Comparison of ENCODE assay signal across 14 cellular contexts in the genomic region with DNA sequence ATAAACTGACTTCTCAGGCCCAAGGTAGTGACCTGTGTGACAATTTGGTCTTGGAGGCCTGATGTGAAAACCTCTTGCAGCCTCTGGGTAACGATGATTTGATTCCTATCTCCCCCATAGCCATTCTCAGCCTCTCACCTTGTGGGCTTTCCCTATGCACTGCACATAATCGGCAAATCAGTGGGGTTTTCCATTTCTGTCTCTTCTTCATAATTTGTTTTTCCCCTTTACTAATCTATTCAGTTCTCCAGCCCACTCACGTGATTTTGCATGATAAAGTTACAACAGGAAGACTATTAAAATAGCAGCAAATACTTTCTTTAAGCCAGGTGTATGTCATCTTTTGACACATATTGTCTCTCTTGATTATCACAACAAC.
DNase-seq lines count a peak whose midpoint lies in the region; ATAC-seq, FAIRE-seq and TF ChIP-seq lines count a peak whose summit lies in the region.
"Had no signal": no experiment of that assay in that cellular context is flagged by ENCODE, and none has a peak within 500 bp of the region (broad histone marks: within the 10 kb centered on the region; RNA-seq: fewer than 3 reads in every experiment).

No MANE protein-coding gene starts in this region.

- H3K36me3 Mint-ChIP-seq in nephron progenitor cell (ENCODE audit: low read depth): no peaks in the 10 kb centered on the region

- H3K4me2 ChIP-seq in keratinocyte (ENCODE audit: control insufficient read depth, extremely low read depth, insufficient read depth, low read depth, low read length): peak overlapping the region; percentile 65

- H3K4me1 ChIP-seq in keratinocyte (ENCODE audit: control insufficient read depth, extremely low read depth, insufficient read depth, low read length): peaks cover 72% of the 10 kb centered on the region
- H3K4me1 ChIP-seq: transverse colon had no signal

- peak overlapping the region; percentile 7 for H3K9ac ChIP-seq in keratinocyte (ENCODE audit: control insufficient read depth, extremely low read depth, insufficient read depth, low read length)

- H3K9me1 ChIP-seq in keratinocyte (ENCODE audit: control insufficient read depth, extremely low read depth, insufficient read depth, low read length): no peaks in the 10 kb centered on the region

- H3K9me3 Mint-ChIP-seq in nephron progenitor cell: no peaks in the 10 kb centered on the region
- H3K9me3 Mint-ChIP-seq: nephron had no signal

- H3K4me1 Mint-ChIP-seq in nephron progenitor cell: peaks cover 16% of the 10 kb centered on the region
- H3K4me1 Mint-ChIP-seq: nephron had no signal

- no peaks in the 10 kb centered on the region for H3K79me2 ChIP-seq in keratinocyte (ENCODE audit: control insufficient read depth, insufficient read depth, low read length)

- H3K4me3 Mint-ChIP-seq in nephron progenitor cell: no peak overlapping the region
- H3K4me3 Mint-ChIP-seq: nephron had no signal

- peak; percentile 36 for FAIRE-seq in keratinocyte (lab: Jason Lieb, UNC)

- dilution Hi-C loops in keratinocyte (cut with MboI; ENCODE audit: extremely low pct_ligation_motif_present, low sequenced_read_pairs): no loop called here

- no peak overlapping the region for H3K4me3 ChIP-seq in keratinocyte (ENCODE audit: control insufficient read depth in 2 of 3, extremely low read depth in 1 of 3, insufficient read depth in 2 of 3, low read depth in 1 of 3, low read length in 3 of 3)
- H3K4me3 ChIP-seq: transverse colon had no signal

- DNase-seq in keratinocyte (ENCODE audit: low read depth, low spot score): no peak
- no peak for DNase-seq in glomerular visceral epithelial cell (ENCODE audit: extremely low spot score)
- no peak for DNase-seq in AG08395 (ENCODE audit: low spot score)
- DNase-seq in nephron progenitor cell: no peak
- DNase-seq: glutamatergic neuron, NCI-H1092, NCI-H524, transverse colon had no signal

- no peak for TF ChIP-seq CTCF in keratinocyte (optimal IDR thresholded peaks at IDR 0.05 in 1 of 3, IDR thresholded peaks at IDR 0.05 in 1 of 3, conservative IDR thresholded peaks at IDR 0.05 in 1 of 3; ENCODE audit: extremely low read depth in 1 of 3, insufficient read depth in 2 of 3, low read length in 3 of 3)
- no peak for TF ChIP-seq CTCF in nephron progenitor cell (IDR thresholded peaks at IDR 0.05)

- H3K27me3 Mint-ChIP-seq in nephron progenitor cell (ENCODE audit: low read depth, poor library complexity): no peaks in the 10 kb centered on the region

- ATAC-seq in GM18519 (IDR thresholded peaks at IDR 0.05; ENCODE audit: low FRiP score, unreplicated experiment): peak; percentile 34
- peak; percentile 45 for ATAC-seq in GM21786 (IDR thresholded peaks at IDR 0.05; ENCODE audit: unreplicated experiment)
- peak; percentile 52 for ATAC-seq in HG03439 (IDR thresholded peaks at IDR 0.05; ENCODE audit: unreplicated experiment)
- no peak for ATAC-seq in HG03159 (IDR thresholded peaks at IDR 0.05; ENCODE audit: unreplicated experiment)
- ATAC-seq: Right ventricle myocardium inferior had no signal

- H4K20me1 ChIP-seq in keratinocyte (ENCODE audit: control insufficient read depth, extremely low read depth, insufficient read depth, low read length): no peaks in the 10 kb centered on the region

- no peak overlapping the region for H2AFZ ChIP-seq in keratinocyte (ENCODE audit: control insufficient read depth, low read length)

- no peaks in the 10 kb centered on the region for H3K9me3 ChIP-seq in keratinocyte (ENCODE audit: control insufficient read depth, low read depth, low read length)
- H3K9me3 ChIP-seq: transverse colon had no signal

- no peaks in the 10 kb centered on the region for H3K36me3 ChIP-seq in keratinocyte (ENCODE audit: control insufficient read depth in 2 of 2, extremely low read depth in 1 of 2, insufficient read depth in 2 of 2, low read length in 2 of 2)
- H3K36me3 ChIP-seq: transverse colon had no signal

- peak overlapping the region; percentile 75 for H3K27ac ChIP-seq in keratinocyte (ENCODE audit: control insufficient read depth, insufficient read depth, low read length)
- H3K27ac ChIP-seq: transverse colon had no signal

- no peaks in the 10 kb centered on the region for H3K27me3 ChIP-seq in keratinocyte (ENCODE audit: control insufficient read depth, extremely low read depth, insufficient read depth, low read length)
- H3K27me3 ChIP-seq: transverse colon had no signal

- no peak overlapping the region for H3K27ac Mint-ChIP-seq in nephron progenitor cell
- H3K27ac Mint-ChIP-seq: nephron had no signal
